1 cellular context compared by ENCODE assay signal in the genomic region with DNA sequence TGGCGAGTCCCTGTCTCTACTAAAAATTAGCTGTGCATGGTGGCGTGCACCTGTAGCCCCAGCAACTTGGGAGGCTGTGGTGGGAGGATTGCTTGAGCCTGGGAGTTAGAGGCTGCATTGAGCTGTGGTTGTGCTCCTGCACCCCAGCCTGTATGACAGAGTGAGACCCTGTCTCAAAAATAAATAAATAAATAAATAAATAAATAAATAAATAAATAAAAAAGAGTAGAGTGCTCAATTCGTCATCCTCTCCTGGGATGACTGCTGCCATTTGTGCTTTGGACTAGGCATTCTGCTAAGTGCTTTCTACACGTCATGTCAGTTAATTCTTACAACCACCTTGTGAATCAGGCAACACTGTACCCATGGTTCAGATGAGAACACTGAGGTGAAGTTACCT.
A peak's percentile ranks its signal among the peaks of the same experiment; 100 is the strongest.
TF ChIP-seq lines count a peak whose summit lies in the region.

No MANE protein-coding gene starts in this region.

TF ChIP-seq in HEK293, 187 proteins besides CTCF, POLR2A, EP300 and RAD21 (continued from another document):
- TF ChIP-seq, protein P1, sequence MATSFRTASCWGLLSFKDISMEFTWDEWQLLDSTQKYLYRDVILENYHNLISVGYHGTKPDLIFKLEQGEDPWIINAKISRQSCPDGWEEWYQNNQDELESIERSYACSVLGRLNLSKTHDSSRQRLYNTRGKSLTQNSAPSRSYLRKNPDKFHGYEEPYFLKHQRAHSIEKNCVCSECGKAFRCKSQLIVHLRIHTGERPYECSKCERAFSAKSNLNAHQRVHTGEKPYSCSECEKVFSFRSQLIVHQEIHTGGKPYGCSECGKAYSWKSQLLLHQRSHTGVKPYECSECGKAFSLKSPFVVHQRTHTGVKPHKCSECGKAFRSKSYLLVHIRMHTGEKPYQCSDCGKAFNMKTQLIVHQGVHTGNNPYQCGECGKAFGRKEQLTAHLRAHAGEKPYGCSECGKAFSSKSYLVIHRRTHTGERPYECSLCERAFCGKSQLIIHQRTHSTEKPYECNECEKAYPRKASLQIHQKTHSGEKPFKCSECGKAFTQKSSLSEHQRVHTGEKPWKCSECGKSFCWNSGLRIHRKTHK (tag by site-specific recombination; IDR thresholded peaks at IDR 0.05) = no peak
- TF ChIP-seq ZBTB8A (tag by site-specific recombination; IDR thresholded peaks at IDR 0.05) (peak; percentile 57), ZBTB21 (tag by site-specific recombination; IDR thresholded peaks at IDR 0.05) (0 out of 2 replicates have a peak, but pooled peaks have one; percentile 22), ZBTB1 (tag by site-specific recombination; IDR thresholded peaks at IDR 0.05) (no peak), ZNF791 (tag by site-specific recombination; IDR thresholded peaks at IDR 0.05) (0 out of 2 replicates have a peak, but pooled peaks have one; percentile 20), ZNF433 (tag by site-specific recombination; IDR thresholded peaks at IDR 0.05; ENCODE audit: low read depth) (peak; percentile 50; the same call in 1 of the 2 replicates), ZXDB (tag by site-specific recombination; IDR thresholded peaks at IDR 0.05) (0 out of 2 replicates have a peak, but pooled peaks have one; percentile 34), ZNF416 (tag by site-specific recombination; IDR thresholded peaks at IDR 0.05) (no peak)
- TF ChIP-seq, protein P2, sequence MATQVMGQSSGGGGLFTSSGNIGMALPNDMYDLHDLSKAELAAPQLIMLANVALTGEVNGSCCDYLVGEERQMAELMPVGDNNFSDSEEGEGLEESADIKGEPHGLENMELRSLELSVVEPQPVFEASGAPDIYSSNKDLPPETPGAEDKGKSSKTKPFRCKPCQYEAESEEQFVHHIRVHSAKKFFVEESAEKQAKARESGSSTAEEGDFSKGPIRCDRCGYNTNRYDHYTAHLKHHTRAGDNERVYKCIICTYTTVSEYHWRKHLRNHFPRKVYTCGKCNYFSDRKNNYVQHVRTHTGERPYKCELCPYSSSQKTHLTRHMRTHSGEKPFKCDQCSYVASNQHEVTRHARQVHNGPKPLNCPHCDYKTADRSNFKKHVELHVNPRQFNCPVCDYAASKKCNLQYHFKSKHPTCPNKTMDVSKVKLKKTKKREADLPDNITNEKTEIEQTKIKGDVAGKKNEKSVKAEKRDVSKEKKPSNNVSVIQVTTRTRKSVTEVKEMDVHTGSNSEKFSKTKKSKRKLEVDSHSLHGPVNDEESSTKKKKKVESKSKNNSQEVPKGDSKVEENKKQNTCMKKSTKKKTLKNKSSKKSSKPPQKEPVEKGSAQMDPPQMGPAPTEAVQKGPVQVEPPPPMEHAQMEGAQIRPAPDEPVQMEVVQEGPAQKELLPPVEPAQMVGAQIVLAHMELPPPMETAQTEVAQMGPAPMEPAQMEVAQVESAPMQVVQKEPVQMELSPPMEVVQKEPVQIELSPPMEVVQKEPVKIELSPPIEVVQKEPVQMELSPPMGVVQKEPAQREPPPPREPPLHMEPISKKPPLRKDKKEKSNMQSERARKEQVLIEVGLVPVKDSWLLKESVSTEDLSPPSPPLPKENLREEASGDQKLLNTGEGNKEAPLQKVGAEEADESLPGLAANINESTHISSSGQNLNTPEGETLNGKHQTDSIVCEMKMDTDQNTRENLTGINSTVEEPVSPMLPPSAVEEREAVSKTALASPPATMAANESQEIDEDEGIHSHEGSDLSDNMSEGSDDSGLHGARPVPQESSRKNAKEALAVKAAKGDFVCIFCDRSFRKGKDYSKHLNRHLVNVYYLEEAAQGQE (tag by site-specific recombination; IDR thresholded peaks at IDR 0.05) = 0 out of 2 replicates have a peak, but pooled peaks have one; percentile 43
- TF ChIP-seq, protein P3, sequence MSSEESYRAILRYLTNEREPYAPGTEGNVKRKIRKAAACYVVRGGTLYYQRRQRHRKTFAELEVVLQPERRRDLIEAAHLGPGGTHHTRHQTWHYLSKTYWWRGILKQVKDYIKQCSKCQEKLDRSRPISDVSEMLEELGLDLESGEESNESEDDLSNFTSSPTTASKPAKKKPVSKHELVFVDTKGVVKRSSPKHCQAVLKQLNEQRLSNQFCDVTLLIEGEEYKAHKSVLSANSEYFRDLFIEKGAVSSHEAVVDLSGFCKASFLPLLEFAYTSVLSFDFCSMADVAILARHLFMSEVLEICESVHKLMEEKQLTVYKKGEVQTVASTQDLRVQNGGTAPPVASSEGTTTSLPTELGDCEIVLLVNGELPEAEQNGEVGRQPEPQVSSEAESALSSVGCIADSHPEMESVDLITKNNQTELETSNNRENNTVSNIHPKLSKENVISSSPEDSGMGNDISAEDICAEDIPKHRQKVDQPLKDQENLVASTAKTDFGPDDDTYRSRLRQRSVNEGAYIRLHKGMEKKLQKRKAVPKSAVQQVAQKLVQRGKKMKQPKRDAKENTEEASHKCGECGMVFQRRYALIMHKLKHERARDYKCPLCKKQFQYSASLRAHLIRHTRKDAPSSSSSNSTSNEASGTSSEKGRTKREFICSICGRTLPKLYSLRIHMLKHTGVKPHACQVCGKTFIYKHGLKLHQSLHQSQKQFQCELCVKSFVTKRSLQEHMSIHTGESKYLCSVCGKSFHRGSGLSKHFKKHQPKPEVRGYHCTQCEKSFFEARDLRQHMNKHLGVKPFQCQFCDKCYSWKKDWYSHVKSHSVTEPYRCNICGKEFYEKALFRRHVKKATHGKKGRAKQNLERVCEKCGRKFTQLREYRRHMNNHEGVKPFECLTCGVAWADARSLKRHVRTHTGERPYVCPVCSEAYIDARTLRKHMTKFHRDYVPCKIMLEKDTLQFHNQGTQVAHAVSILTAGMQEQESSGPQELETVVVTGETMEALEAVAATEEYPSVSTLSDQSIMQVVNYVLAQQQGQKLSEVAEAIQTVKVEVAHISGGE (tag by site-specific recombination; conservative IDR thresholded peaks at IDR 0.05; ENCODE audit: low read depth) = peak; percentile 64
- TF ChIP-seq, protein P4, sequence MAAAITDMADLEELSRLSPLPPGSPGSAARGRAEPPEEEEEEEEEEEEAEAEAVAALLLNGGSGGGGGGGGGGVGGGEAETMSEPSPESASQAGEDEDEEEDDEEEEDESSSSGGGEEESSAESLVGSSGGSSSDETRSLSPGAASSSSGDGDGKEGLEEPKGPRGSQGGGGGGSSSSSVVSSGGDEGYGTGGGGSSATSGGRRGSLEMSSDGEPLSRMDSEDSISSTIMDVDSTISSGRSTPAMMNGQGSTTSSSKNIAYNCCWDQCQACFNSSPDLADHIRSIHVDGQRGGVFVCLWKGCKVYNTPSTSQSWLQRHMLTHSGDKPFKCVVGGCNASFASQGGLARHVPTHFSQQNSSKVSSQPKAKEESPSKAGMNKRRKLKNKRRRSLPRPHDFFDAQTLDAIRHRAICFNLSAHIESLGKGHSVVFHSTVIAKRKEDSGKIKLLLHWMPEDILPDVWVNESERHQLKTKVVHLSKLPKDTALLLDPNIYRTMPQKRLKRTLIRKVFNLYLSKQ (tag by site-specific recombination; IDR thresholded peaks at IDR 0.05; ENCODE audit: borderline replicate concordance) = 0 out of 2 replicates have a peak, but pooled peaks have one; percentile 76
